Comparison of ENCODE assay signal across 2 cellular contexts in genomic region chr7:99420213-99420612, GRCh38.
A peak's percentile ranks its signal among the peaks of the same experiment; 100 is the strongest.
TF ChIP-seq lines count a peak whose summit lies in the region.

No MANE protein-coding gene starts in this region.

TF ChIP-seq in GM12891, 5 proteins besides CTCF, POLR2A, EP300 and RAD21:
- TF ChIP-seq POLR2AphosphoS5 (IDR thresholded peaks at IDR 0.05; ENCODE audit: low read depth, low read length) (peak; percentile 53), SPI1 (IDR thresholded peaks at IDR 0.05; ENCODE audit: low read depth, low read length) (no peak)

TF ChIP-seq in GM12878, 131 proteins besides CTCF, POLR2A, EP300 and RAD21:
- TF ChIP-seq PML (IDR thresholded peaks at IDR 0.05; ENCODE audit: low read length) (0 out of 2 replicates have a peak, but pooled peaks have one; percentile 3), CHD2 (IDR thresholded peaks at IDR 0.05; ENCODE audit: borderline replicate concordance, low read depth, low read length) (no peak)
